In the genomic region with DNA sequence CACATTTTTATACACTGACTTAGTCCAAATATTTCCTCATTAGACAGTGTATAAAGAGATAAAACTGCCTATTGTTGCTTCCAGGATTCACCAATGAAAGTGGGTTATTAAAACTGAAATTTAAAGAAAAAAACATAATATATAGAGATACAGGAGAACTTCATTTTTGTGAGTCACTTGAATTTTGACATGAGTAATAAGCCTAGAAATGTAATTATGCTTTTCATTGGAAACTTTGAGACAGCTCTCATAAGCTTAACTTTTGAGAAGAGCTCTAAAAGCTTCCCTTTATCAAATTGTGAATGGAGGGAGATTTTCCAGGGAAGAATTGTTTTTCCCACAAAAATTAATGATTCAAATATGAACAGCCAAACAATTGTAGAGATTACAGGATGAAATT, we compare ENCODE assay signal across 31 cellular contexts. TPM values are rescaled to one million over a fixed set of nuclear protein-coding genes. Genes with fewer than 3 reads are reported as not detected.
"Had no signal": no experiment of that assay in that cellular context is flagged by ENCODE, and none has a peak within 500 bp of the region (broad histone marks: within the 10 kb centered on the region; RNA-seq: fewer than 3 reads in every experiment).

No MANE protein-coding gene starts in this region.

- H3K4me3 ChIP-seq: breast epithelium, gastroesophageal sphincter, pancreas, prostate gland, testis, transverse colon had no signal

- H3K4me3 Mint-ChIP-seq: memory B cell; naive thymus-derived CD4-positive, alpha-beta T cell; neural crest cell; stimulated activated memory B cell treated with anti-CD40 and anti-IgM and Interleukin-4, amounts not matched to agents 10 μg/mL and 1 μg/mL and 100 μg/mL, for 72 hours; WTC11 had no signal

- H3K27ac Mint-ChIP-seq: memory B cell; naive thymus-derived CD4-positive, alpha-beta T cell; stimulated activated memory B cell treated with anti-CD40 and anti-IgM and Interleukin-4, amounts not matched to agents 10 μg/mL and 1 μg/mL and 100 μg/mL, for 72 hours; WTC11 had no signal

- DNase-seq: activated CD4-positive, alpha-beta T cell treated with anti-CD3 and anti-CD28 coated beads for 1 hour; activated CD8-positive, alpha-beta memory T cell treated with anti-CD3 and anti-CD28 coated beads for 24 hours; activated gamma-delta T cell; central memory CD4-positive, alpha-beta T cell; hippocampal formation; left colon; midbrain; naive thymus-derived CD4-positive, alpha-beta T cell; nucleus accumbens; pancreas; retina; small intestine; stimulated activated CD4-positive, alpha-beta T cell treated with anti-CD3 and anti-CD28 coated beads, Interleukin-4, amount 100 ng/mL, for 24 hours; T-helper 2 cell; testis; transverse colon had no signal

- H3K36me3 Mint-ChIP-seq: WTC11 had no signal

- ATAC-seq: gastroesophageal sphincter; left colon; naive thymus-derived CD4-positive, alpha-beta T cell; pancreas; sciatic nerve; stimulated activated memory B cell treated with anti-CD40 and anti-IgM and Interleukin-4, amounts not matched to agents 10 μg/mL and 1 μg/mL and 100 μg/mL, for 72 hours; WTC11 had no signal

- H3K4me1 ChIP-seq: breast epithelium, pancreas, prostate gland had no signal

- H3K36me3 ChIP-seq: breast epithelium, pancreas, prostate gland had no signal

- H3K27ac ChIP-seq: pancreas, prostate gland, testis, transverse colon had no signal

- H3K9me3 Mint-ChIP-seq: memory B cell; naive thymus-derived CD4-positive, alpha-beta T cell; neural crest cell; stimulated activated memory B cell treated with anti-CD40 and anti-IgM and Interleukin-4, amounts not matched to agents 10 μg/mL and 1 μg/mL and 100 μg/mL, for 72 hours; WTC11 had no signal

- H3K27me3 ChIP-seq: breast epithelium, gastroesophageal sphincter, pancreas, testis, transverse colon had no signal

- H3K9me3 ChIP-seq: breast epithelium, gastroesophageal sphincter, pancreas, prostate gland, testis, transverse colon had no signal

- H3K4me1 Mint-ChIP-seq: memory B cell; naive thymus-derived CD4-positive, alpha-beta T cell; stimulated activated memory B cell treated with anti-CD40 and anti-IgM and Interleukin-4, amounts not matched to agents 10 μg/mL and 1 μg/mL and 100 μg/mL, for 72 hours; WTC11 had no signal

- H3K27me3 Mint-ChIP-seq: memory B cell; naive thymus-derived CD4-positive, alpha-beta T cell; stimulated activated memory B cell treated with anti-CD40 and anti-IgM and Interleukin-4, amounts not matched to agents 10 μg/mL and 1 μg/mL and 100 μg/mL, for 72 hours had no signal

RNA-seq across cellular contexts. Expression of a gene that starts 50.7 kb away (rescaled TPM):
- total RNA-seq: breast epithelium; endothelial cell of umbilical vein; fibroblast of lung; fibroblast of villous mesenchyme; gastroesophageal sphincter; lower leg skin; naive thymus-derived CD4-positive, alpha-beta T cell; neural crest cell; prostate gland; sciatic nerve; testis; transverse colon; urinary bladder; WTC11 had no signal
- polyA plus RNA-seq: endothelial cell of umbilical vein; fibroblast of lung; keratinocyte; naive thymus-derived CD4-positive, alpha-beta T cell; pancreas; urinary bladder had no signal

RNA-seq across cellular contexts. Expression of a gene that starts 50.9 kb away (rescaled TPM):
- total RNA-seq: endothelial cell of umbilical vein; fibroblast of lung; fibroblast of villous mesenchyme; lower leg skin; naive thymus-derived CD4-positive, alpha-beta T cell; neural crest cell; sciatic nerve; urinary bladder; WTC11 had no signal
- polyA plus RNA-seq: endothelial cell of umbilical vein, esophagus, fibroblast of lung, keratinocyte, pancreas had no signal
